In the genomic region with DNA sequence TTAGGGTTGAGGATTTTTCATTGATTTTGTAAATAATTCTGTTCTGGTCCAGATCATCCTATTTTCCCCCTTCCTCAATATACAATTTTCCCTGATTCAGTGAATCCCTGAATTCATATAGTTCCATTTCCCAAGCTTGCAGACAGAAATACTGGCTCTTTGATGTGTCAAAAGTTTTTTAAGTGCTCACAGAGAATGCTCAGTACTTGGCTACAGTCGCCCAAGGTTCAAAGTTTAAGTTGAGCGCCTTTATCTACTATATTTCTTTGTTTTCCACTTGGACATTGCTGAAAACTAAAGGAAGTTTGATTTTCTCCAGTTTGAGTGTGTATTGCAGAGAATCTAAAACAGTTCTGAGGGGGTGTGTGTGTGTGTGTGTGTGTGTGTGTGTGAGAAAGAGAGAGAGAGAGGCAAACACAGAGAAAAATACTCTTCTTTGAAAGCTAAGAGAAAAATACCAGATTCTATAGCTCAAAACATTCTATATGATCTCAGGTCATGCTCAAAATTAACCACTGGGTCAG, we compare ENCODE assay signal across 25 cellular contexts.
DNase-seq lines count a peak whose midpoint lies in the region; ATAC-seq, FAIRE-seq and TF ChIP-seq lines count a peak whose summit lies in the region.
"Had no signal": no experiment of that assay in that cellular context is flagged by ENCODE, and none has a peak within 500 bp of the region (broad histone marks: within the 10 kb centered on the region; RNA-seq: fewer than 3 reads in every experiment).

No MANE protein-coding gene starts in this region.

- H3K27me3 ChIP-seq in HepG2 (ENCODE audit: control insufficient read depth in 1 of 2, insufficient read depth in 2 of 2, low read length in 2 of 2) (no peaks in the 10 kb centered on the region), right lobe of liver (no peaks in the 10 kb centered on the region)
- H3K27me3 ChIP-seq: BLaER1 treated with 17β-estradiol and CSF1 and Interleukin-3, amounts not matched to agents 10 nM and 100 nM had no signal

- no peak overlapping the region for H3K4me3 Mint-ChIP-seq in mesothelial cell of epicardium
- H3K4me3 Mint-ChIP-seq in stimulated activated naive CD8-positive, alpha-beta T cell treated with anti-CD3 and anti-CD28 coated beads, Interleukin-15, amount 100 ng/mL, for 72 hours = no peak overlapping the region
- H3K4me3 Mint-ChIP-seq: B cell; CD4-positive, alpha-beta T cell; CD8-positive, alpha-beta T cell had no signal

- CTCF ChIA-PET in HepG2 (lab: Yijun Ruan, JAX; ENCODE audit: low intra/inter-chr PET ratio, low total read pairs) = no interaction called here

- TF ChIP-seq CTCF in HepG2 (CRISPR knock-in tag; IDR thresholded peaks at IDR 0.05) (no peak), right lobe of liver (IDR thresholded peaks at IDR 0.05) (no peak), mesothelial cell of epicardium (IDR thresholded peaks at IDR 0.05; ENCODE audit: unreplicated experiment) (no peak)

- H3K9me3 Mint-ChIP-seq in mesothelial cell of epicardium = no peaks in the 10 kb centered on the region
- no peaks in the 10 kb centered on the region for H3K9me3 Mint-ChIP-seq in stimulated activated naive CD8-positive, alpha-beta T cell treated with anti-CD3 and anti-CD28 coated beads, Interleukin-15, amount 100 ng/mL, for 72 hours
- H3K9me3 Mint-ChIP-seq: CD4-positive, alpha-beta T cell; CD8-positive, alpha-beta T cell had no signal

- no peak overlapping the region for H2AFZ ChIP-seq in HepG2 (ENCODE audit: low read length)

- H3K36me3 ChIP-seq in HepG2 (replicated peaks in 1 of 2; ENCODE audit: control insufficient read depth in 1 of 2, insufficient read depth in 2 of 2, low read length in 2 of 2) (no peaks in the 10 kb centered on the region), right lobe of liver (no peaks in the 10 kb centered on the region)
- H3K36me3 ChIP-seq: BLaER1 treated with 17β-estradiol and CSF1 and Interleukin-3, amounts not matched to agents 10 nM and 100 nM had no signal

- in situ Hi-C loops in HepG2 (cut with HindIII; ENCODE audit: extremely low pct_ligation_motif_present, low pct_unique_long_range_greater_than_20kb) = loop anchor here (5.0 to 10.0 kb wide), 2 partner anchors 331 to 403 kb away; no protein-coding TSS in a partner anchor

- no peaks in the 10 kb centered on the region for H3K79me2 ChIP-seq in HepG2 (ENCODE audit: insufficient read depth, low read length)

- H3K9me3 ChIP-seq in HepG2 (ENCODE audit: low read length) (no peaks in the 10 kb centered on the region), right lobe of liver (no peaks in the 10 kb centered on the region)
- H3K9me3 ChIP-seq: A549; BLaER1 treated with 17β-estradiol and CSF1 and Interleukin-3, amounts not matched to agents 10 nM and 100 nM; Caco-2 had no signal

- no peak overlapping the region for H3K27ac ChIP-seq in HepG2 (ENCODE audit: extremely low read length, insufficient read depth, low read length)
- no peak overlapping the region for H3K27ac ChIP-seq in right lobe of liver
- H3K27ac ChIP-seq: 22Rv1; A549; BLaER1 treated with 17β-estradiol and CSF1 and Interleukin-3, amounts not matched to agents 10 nM and 100 nM; C4-2B had no signal

- peak; percentile 63 for FAIRE-seq in HepG2 (lab: Jason Lieb, UNC)
- FAIRE-seq: A549, D721Med, GM12878, GM12892, GM18507 had no signal

- H3K27me3 Mint-ChIP-seq in mesothelial cell of epicardium (ENCODE audit: low read depth) = peaks cover under 1% of the 10 kb centered on the region
- H3K27me3 Mint-ChIP-seq in stimulated activated naive CD8-positive, alpha-beta T cell treated with anti-CD3 and anti-CD28 coated beads, Interleukin-15, amount 100 ng/mL, for 72 hours = no peaks in the 10 kb centered on the region
- H3K27me3 Mint-ChIP-seq: B cell had no signal

- TF ChIP-seq POLR2A in HepG2 (IDR thresholded peaks at IDR 0.05; ENCODE audit: insufficient read depth in 1 of 2, low read depth in 2 of 2, low read length in 2 of 2) (no peak), right lobe of liver (IDR thresholded peaks at IDR 0.05) (no peak)

- BruUV-seq in HepG2 (replicated peaks; lab: Mats Ljungman, UMichigan) = no TSS peak

- DNase-seq in HepG2 (ENCODE audit: low spot score) = peak; percentile 65
- DNase-seq in right lobe of liver = no peak
- no peak for DNase-seq in mesothelial cell of epicardium (ENCODE audit: low spot score in 2 of 2, unreplicated experiment in 2 of 2)
- no peak for DNase-seq in stimulated activated naive CD8-positive, alpha-beta T cell treated with anti-CD3 and anti-CD28 coated beads, Interleukin-15, amount 100 ng/mL, for 72 hours
- DNase-seq: AML-193; Caco-2; Calu3; CD4-positive, alpha-beta T cell; CD8-positive, alpha-beta T cell; DMS153; DMS53; DMS79; DND-41; EL; GDM1 had no signal

- H3K4me1 ChIP-seq in HepG2 (ENCODE audit: insufficient read depth, low read length) = peaks cover 33% of the 10 kb centered on the region
- no peaks in the 10 kb centered on the region for H3K4me1 ChIP-seq in right lobe of liver
- H3K4me1 ChIP-seq: A549; BLaER1 treated with 17β-estradiol and CSF1 and Interleukin-3, amounts not matched to agents 10 nM and 100 nM; Caco-2 had no signal

- TF ChIP-seq EP300 in HepG2 (IDR thresholded peaks at IDR 0.05; ENCODE audit: low read depth in 2 of 2, low read length in 2 of 2) = 0 out of 4 replicates have a peak, but pooled peaks of 1 of the 2 experiments have one; percentile 25
- no peak for TF ChIP-seq EP300 in HepG2 (CRISPR knock-in tag; IDR thresholded peaks at IDR 0.05; ENCODE audit: borderline replicate concordance)

- no peaks in the 10 kb centered on the region for H4K20me1 ChIP-seq in HepG2 (ENCODE audit: insufficient read depth, low read length)
- H4K20me1 ChIP-seq: BLaER1 treated with 17β-estradiol and CSF1 and Interleukin-3, amounts not matched to agents 10 nM and 100 nM had no signal

- H3K27ac Mint-ChIP-seq in mesothelial cell of epicardium = peak overlapping the region; percentile 35
- H3K27ac Mint-ChIP-seq in stimulated activated naive CD8-positive, alpha-beta T cell treated with anti-CD3 and anti-CD28 coated beads, Interleukin-15, amount 100 ng/mL, for 72 hours = no peak overlapping the region
- H3K27ac Mint-ChIP-seq: B cell; CD4-positive, alpha-beta T cell; CD8-positive, alpha-beta T cell had no signal

- H3K4me3 ChIP-seq in HepG2 (replicated peaks in 1 of 3; ENCODE audit: insufficient read depth in 1 of 3, low read depth in 2 of 3, low read length in 3 of 3) (no peak overlapping the region), right lobe of liver (no peak overlapping the region)
- H3K4me3 ChIP-seq: A549; BLaER1 treated with 17β-estradiol and CSF1 and Interleukin-3, amounts not matched to agents 10 nM and 100 nM; GM12878 had no signal

- no peak for TF ChIP-seq RAD21 in HepG2 (CRISPR knock-in tag; IDR thresholded peaks at IDR 0.05)

- ATAC-seq in HepG2 (peak; percentile 71), right lobe of liver (no peak), HG02885 (IDR thresholded peaks at IDR 0.05; ENCODE audit: poor library complexity, unreplicated experiment) (no peak)
- no peak for ATAC-seq in stimulated activated naive CD8-positive, alpha-beta T cell treated with anti-CD3 and anti-CD28 coated beads, Interleukin-15, amount 100 ng/mL, for 72 hours
- ATAC-seq: A549; CD8-positive, alpha-beta T cell; GM12878 had no signal

- H3K4me2 ChIP-seq in HepG2 (ENCODE audit: low read depth, low read length) = peak overlapping the region; percentile 9; the same call in 1 of the 2 replicates
- H3K4me2 ChIP-seq: A549; BLaER1 treated with 17β-estradiol and CSF1 and Interleukin-3, amounts not matched to agents 10 nM and 100 nM had no signal

- H3K4me1 Mint-ChIP-seq in mesothelial cell of epicardium = peaks cover 51% of the 10 kb centered on the region
- no peaks in the 10 kb centered on the region for H3K4me1 Mint-ChIP-seq in stimulated activated naive CD8-positive, alpha-beta T cell treated with anti-CD3 and anti-CD28 coated beads, Interleukin-15, amount 100 ng/mL, for 72 hours
- H3K4me1 Mint-ChIP-seq: B cell had no signal

- intact Hi-C loops in HepG2 (cut with micrococcal nuclease; ENCODE audit: unreplicated experiment) = no loop called here
- intact Hi-C loops in right lobe of liver (cut with DNase I) = no loop called here

- POLR2A ChIA-PET in HepG2 (lab: Yijun Ruan, JAX) = interaction anchor here (0.9 kb wide), 1 partner anchor 400 kb away, joined by 4 read pairs; no protein-coding TSS in a partner anchor

- no peak overlapping the region for H3K9ac ChIP-seq in HepG2 (ENCODE audit: insufficient read depth, low read depth, low read length)
- H3K9ac ChIP-seq: BLaER1 treated with 17β-estradiol and CSF1 and Interleukin-3, amounts not matched to agents 10 nM and 100 nM had no signal

- WGBS in HepG2 (ENCODE audit: low lambda C conversion rate) = 4% methylated on average over 2 of the region's 2 CpGs
- 26% methylated on average over 2 of the region's 2 CpGs for WGBS in right lobe of liver (ENCODE audit: insufficient coverage, low coverage, low lambda C conversion rate, missing lambda C conversion rate)

- no peaks in the 10 kb centered on the region for H3K36me3 Mint-ChIP-seq in mesothelial cell of epicardium
- H3K36me3 Mint-ChIP-seq: CD8-positive, alpha-beta T cell had no signal

TF ChIP-seq in HepG2, 621 proteins besides CTCF, POLR2A, EP300 and RAD21 (continues in another document):
- TF ChIP-seq TCF7 (IDR thresholded peaks at IDR 0.05; ENCODE audit: low read depth) (peak; percentile 29; the same call in 1 of the 2 replicates), ZNF7 (CRISPR knock-in tag; IDR thresholded peaks at IDR 0.05) (peak; percentile 69; the same call in 1 of the 2 replicates), ADNP (CRISPR knock-in tag; IDR thresholded peaks at IDR 0.05) (no peak), HNF4A (CRISPR knock-in tag; IDR thresholded peaks at IDR 0.05) (peak; percentile 60), HNF4G (IDR thresholded peaks at IDR 0.05; ENCODE audit: borderline replicate concordance, low read depth, low read length) (peak; percentile 24; the same call in 1 of the 2 replicates), HNF4G (CRISPR knock-in tag; IDR thresholded peaks at IDR 0.05; ENCODE audit: borderline replicate concordance, low read depth) (no peak), CHD4 (IDR thresholded peaks at IDR 0.05; ENCODE audit: borderline replicate concordance, low read length) (no peak)
